Comparison of ENCODE assay signal across 8 cellular contexts in genomic region chr19:58572026-58572817, GRCh38. TPM values are rescaled to one million over a fixed set of nuclear protein-coding genes. Genes with fewer than 3 reads are reported as not detected.
DNase-seq lines count a peak whose midpoint lies in the region; ATAC-seq and TF ChIP-seq lines count a peak whose summit lies in the region.

No MANE protein-coding gene starts in this region.

- peaks cover 0 to 35% of the 10 kb centered on the region in 2 experiments; a peak in 2 of 3 replicates for H3K36me3 ChIP-seq in HEK293 (ENCODE audit: control insufficient read depth in 2 of 2, insufficient read depth in 1 of 2, low read length in 2 of 2)

- no peaks in the 10 kb centered on the region for H3K27me3 Mint-ChIP-seq in activated T-helper 17 cell treated with anti-CD3 and anti-CD28 coated beads, Interleukin-2, amount 50 U/mL, for 72 hours

- peaks cover 32% of the 10 kb centered on the region for H3K4me1 Mint-ChIP-seq in activated T-helper 17 cell treated with anti-CD3 and anti-CD28 coated beads, Interleukin-2, amount 50 U/mL, for 72 hours
- peaks cover 47% of the 10 kb centered on the region for H3K4me1 Mint-ChIP-seq in stimulated activated effector memory CD8-positive, alpha-beta T cell treated with anti-CD3 and anti-CD28 coated beads, Interleukin-12 subunit alpha, Interleukin-12 subunit beta, amount 100 ng/mL, for 72 hours

- H3K27ac Mint-ChIP-seq in activated T-helper 17 cell treated with anti-CD3 and anti-CD28 coated beads, Interleukin-2, amount 50 U/mL, for 72 hours = peak overlapping the region; percentile 100
- peak overlapping the region; percentile 100 for H3K27ac Mint-ChIP-seq in stimulated activated effector memory CD8-positive, alpha-beta T cell treated with anti-CD3 and anti-CD28 coated beads, Interleukin-12 subunit alpha, Interleukin-12 subunit beta, amount 100 ng/mL, for 72 hours

- TF ChIP-seq CTCF in HEK293 (tag by site-specific recombination; IDR thresholded peaks at IDR 0.05) = no peak

- peaks cover 54% of the 10 kb centered on the region for H3K36me3 Mint-ChIP-seq in activated T-helper 17 cell treated with anti-CD3 and anti-CD28 coated beads, Interleukin-2, amount 50 U/mL, for 72 hours (ENCODE audit: low read depth)
- peaks cover 40% of the 10 kb centered on the region for H3K36me3 Mint-ChIP-seq in stimulated activated effector memory CD8-positive, alpha-beta T cell treated with anti-CD3 and anti-CD28 coated beads, Interleukin-12 subunit alpha, Interleukin-12 subunit beta, amount 100 ng/mL, for 72 hours

- peak overlapping the region; percentile 94 for H3K4me3 Mint-ChIP-seq in activated T-helper 17 cell treated with anti-CD3 and anti-CD28 coated beads, Interleukin-2, amount 50 U/mL, for 72 hours
- H3K4me3 Mint-ChIP-seq in stimulated activated effector memory CD8-positive, alpha-beta T cell treated with anti-CD3 and anti-CD28 coated beads, Interleukin-12 subunit alpha, Interleukin-12 subunit beta, amount 100 ng/mL, for 72 hours = peak overlapping the region; percentile 98

- H3K4me1 ChIP-seq in HEK293 (ENCODE audit: control insufficient read depth, insufficient read depth, low read length) = peaks cover 8% of the 10 kb centered on the region

- H3K4me3 ChIP-seq in HEK293 (ENCODE audit: low read depth, low read length) (peak overlapping the region; percentile 67), iPS-18c (ENCODE audit: insufficient read depth, low read depth, low read length) (peak overlapping the region; percentile 79)

- CTCF ChIA-PET in HEK293 (lab: Yijun Ruan, JAX) = interaction anchor here (0.6 to 1.4 kb wide), 4 partner anchors 9 to 1311 kb away, joined by 3 to 5 read pairs (median 3); partner anchors contain the start of gene ZBTB45

- POLR2A ChIA-PET in HEK293 (lab: Yijun Ruan, JAX) = interaction anchor here (1.2 to 4.9 kb wide), 5 partner anchors 10 to 52 kb away, joined by 3 to 28 read pairs (median 19); partner anchors contain the start of genes CHMP2A, TRIM28 and ZBTB45

- no peak for ATAC-seq in activated T-helper 17 cell treated with anti-CD3 and anti-CD28 coated beads, Interleukin-2, amount 50 U/mL, for 72 hours (replicated peaks)
- no peak for ATAC-seq in stimulated activated effector memory CD8-positive, alpha-beta T cell treated with anti-CD3 and anti-CD28 coated beads, Interleukin-12 subunit alpha, Interleukin-12 subunit beta, amount 100 ng/mL, for 72 hours
- ATAC-seq in GM19455 (IDR thresholded peaks at IDR 0.05; ENCODE audit: unreplicated experiment) (no peak), HG03139 (IDR thresholded peaks at IDR 0.05; ENCODE audit: unreplicated experiment) (no peak)

- no peaks in the 10 kb centered on the region for H3K9me3 Mint-ChIP-seq in activated T-helper 17 cell treated with anti-CD3 and anti-CD28 coated beads, Interleukin-2, amount 50 U/mL, for 72 hours
- no peaks in the 10 kb centered on the region for H3K9me3 Mint-ChIP-seq in stimulated activated effector memory CD8-positive, alpha-beta T cell treated with anti-CD3 and anti-CD28 coated beads, Interleukin-12 subunit alpha, Interleukin-12 subunit beta, amount 100 ng/mL, for 72 hours

- no peak for DNase-seq in stimulated activated effector memory CD8-positive, alpha-beta T cell treated with anti-CD3 and anti-CD28 coated beads, Interleukin-12 subunit alpha, Interleukin-12 subunit beta, amount 100 ng/mL, for 72 hours (ENCODE audit: low spot score in 2 of 2)
- DNase-seq in C1 segment of cervical spinal cord (lab: John Stamatoyannopoulos, UW) (no peak), DMS153 treated with DMSO at 0.1 percent for 48 hours (lab: John Stamatoyannopoulos, UW; ENCODE audit: unreplicated experiment) (no peak)

- H3K9me3 ChIP-seq in HEK293 (ENCODE audit: control insufficient read depth, insufficient read depth, low read depth, low read length) (no peaks in the 10 kb centered on the region), iPS-18c (ENCODE audit: control insufficient read depth, insufficient read depth, low read length) (no peaks in the 10 kb centered on the region)

- H3K27ac ChIP-seq in HEK293 (ENCODE audit: extremely low read depth, low read depth, low read length) = peak overlapping the region; percentile 77; the same call in 1 of the 2 replicates

TF ChIP-seq in HEK293, 187 proteins besides CTCF, POLR2A, EP300 and RAD21:
- no peak for TF ChIP-seq ZNF560 (tag by site-specific recombination; IDR thresholded peaks at IDR 0.05; ENCODE audit: borderline replicate concordance)
- peak; percentile 56; the same call in 1 of the 2 replicates for TF ChIP-seq HOXD13 (CRISPR knock-in tag; IDR thresholded peaks at IDR 0.05; ENCODE audit: borderline replicate concordance)
- TF ChIP-seq, protein P1, sequence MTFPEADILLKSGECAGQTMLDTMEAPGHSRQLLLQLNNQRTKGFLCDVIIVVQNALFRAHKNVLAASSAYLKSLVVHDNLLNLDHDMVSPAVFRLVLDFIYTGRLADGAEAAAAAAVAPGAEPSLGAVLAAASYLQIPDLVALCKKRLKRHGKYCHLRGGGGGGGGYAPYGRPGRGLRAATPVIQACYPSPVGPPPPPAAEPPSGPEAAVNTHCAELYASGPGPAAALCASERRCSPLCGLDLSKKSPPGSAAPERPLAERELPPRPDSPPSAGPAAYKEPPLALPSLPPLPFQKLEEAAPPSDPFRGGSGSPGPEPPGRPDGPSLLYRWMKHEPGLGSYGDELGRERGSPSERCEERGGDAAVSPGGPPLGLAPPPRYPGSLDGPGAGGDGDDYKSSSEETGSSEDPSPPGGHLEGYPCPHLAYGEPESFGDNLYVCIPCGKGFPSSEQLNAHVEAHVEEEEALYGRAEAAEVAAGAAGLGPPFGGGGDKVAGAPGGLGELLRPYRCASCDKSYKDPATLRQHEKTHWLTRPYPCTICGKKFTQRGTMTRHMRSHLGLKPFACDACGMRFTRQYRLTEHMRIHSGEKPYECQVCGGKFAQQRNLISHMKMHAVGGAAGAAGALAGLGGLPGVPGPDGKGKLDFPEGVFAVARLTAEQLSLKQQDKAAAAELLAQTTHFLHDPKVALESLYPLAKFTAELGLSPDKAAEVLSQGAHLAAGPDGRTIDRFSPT (tag by site-specific recombination; IDR thresholded peaks at IDR 0.05) = peak; percentile 95
- TF ChIP-seq KLF1 (tag by site-specific recombination; IDR thresholded peaks at IDR 0.05) = no peak

RNA-seq across cellular contexts. Expression of gene MZF1, which starts 0.9 kb away (rescaled TPM):
- total RNA-seq in activated T-helper 17 cell treated with anti-CD3 and anti-CD28 coated beads, Interleukin-2, amount 50 U/mL, for 72 hours = 10 to 100 TPM; 26.6 to 57.9 TPM

RNA-seq across cellular contexts. Expression of gene UBE2M, which starts 13.8 kb away (rescaled TPM):
- total RNA-seq in activated T-helper 17 cell treated with anti-CD3 and anti-CD28 coated beads, Interleukin-2, amount 50 U/mL, for 72 hours = 100 to 1,000 TPM; 102 to 141 TPM

RNA-seq across cellular contexts. Expression of gene CHMP2A, which starts 17.3 kb away (rescaled TPM):
- total RNA-seq in activated T-helper 17 cell treated with anti-CD3 and anti-CD28 coated beads, Interleukin-2, amount 50 U/mL, for 72 hours = 10 to 100 TPM; 79.0 to 95.8 TPM

RNA-seq across cellular contexts. Expression of gene TRIM28, which starts 28.4 kb away (rescaled TPM):
- 100 to 1,000 TPM; 336 to 455 TPM for total RNA-seq in activated T-helper 17 cell treated with anti-CD3 and anti-CD28 coated beads, Interleukin-2, amount 50 U/mL, for 72 hours

RNA-seq across cellular contexts. Expression of gene ZBTB45, which starts 52.6 kb away (rescaled TPM):
- 10 to 100 TPM; 11.0 to 14.3 TPM for total RNA-seq in activated T-helper 17 cell treated with anti-CD3 and anti-CD28 coated beads, Interleukin-2, amount 50 U/mL, for 72 hours
